11 cellular contexts compared by ENCODE assay signal in genomic region chr20:48684501-48685041, GRCh38.
A peak's percentile ranks its signal among the peaks of the same experiment; 100 is the strongest.
DNase-seq lines count a peak whose midpoint lies in the region; ATAC-seq and TF ChIP-seq lines count a peak whose summit lies in the region.
"Had no signal": no experiment of that assay in that cellular context is flagged by ENCODE, and none has a peak within 500 bp of the region (broad histone marks: within the 10 kb centered on the region; RNA-seq: fewer than 3 reads in every experiment).

No MANE protein-coding gene starts in this region.

- H3K27me3 ChIP-seq in layer of hippocampus (ENCODE audit: control insufficient read depth, insufficient read depth, low read length) = no peaks in the 10 kb centered on the region

- H3K27ac ChIP-seq in layer of hippocampus (ENCODE audit: low read depth, low read length) = peak overlapping the region; percentile 13

- TF ChIP-seq CTCF in activated B cell treated with CpG ODN at 0.5 μM for 24 hours (IDR thresholded peaks at IDR 0.05) = no peak

- H3K27me3 Mint-ChIP-seq in T-helper 1 cell treated with Interleukin-12 subunit alpha and Interleukin-12 subunit beta and Interleukin-4 antibody, amounts not matched to agents 30 μg/mL and 1 μg/mL, for 36 hours (ENCODE audit: low read depth) = no peaks in the 10 kb centered on the region
- H3K27me3 Mint-ChIP-seq in activated B cell treated with CpG ODN at 0.5 μM for 24 hours = no peaks in the 10 kb centered on the region
- no peaks in the 10 kb centered on the region for H3K27me3 Mint-ChIP-seq in stimulated activated naive B cell treated with anti-CD40 and anti-IgM and Interleukin-4, amounts not matched to agents 10 μg/mL and 1 μg/mL and 100 μg/mL, for 72 hours

- H3K4me3 Mint-ChIP-seq in T-helper 1 cell treated with Interleukin-12 subunit alpha and Interleukin-12 subunit beta and Interleukin-4 antibody, amounts not matched to agents 30 μg/mL and 1 μg/mL, for 36 hours = no peak overlapping the region
- H3K4me3 Mint-ChIP-seq in activated B cell treated with CpG ODN at 0.5 μM for 24 hours = no peak overlapping the region
- no peak overlapping the region for H3K4me3 Mint-ChIP-seq in stimulated activated naive B cell treated with anti-CD40 and anti-IgM and Interleukin-4, amounts not matched to agents 10 μg/mL and 1 μg/mL and 100 μg/mL, for 72 hours
- H3K4me3 Mint-ChIP-seq: activated T-helper 1 cell treated with anti-CD3 and anti-CD28 coated beads, Interleukin-12 subunit alpha, Interleukin-12 subunit beta, Interleukin-2, Interleukin-4 antibody, amounts not matched to agents 30 ng/mL and 10 ng/mL and 1 ng/mL, durations not matched to agents 14 hours and 24 hours and 36 hours had no signal

- H3K36me3 Mint-ChIP-seq in T-helper 1 cell treated with Interleukin-12 subunit alpha and Interleukin-12 subunit beta and Interleukin-4 antibody, amounts not matched to agents 30 μg/mL and 1 μg/mL, for 36 hours (ENCODE audit: low read depth) = peaks cover 41% of the 10 kb centered on the region
- peaks cover 62% of the 10 kb centered on the region for H3K36me3 Mint-ChIP-seq in activated B cell treated with CpG ODN at 0.5 μM for 24 hours (ENCODE audit: low read depth)
- H3K36me3 Mint-ChIP-seq in stimulated activated naive B cell treated with anti-CD40 and anti-IgM and Interleukin-4, amounts not matched to agents 10 μg/mL and 1 μg/mL and 100 μg/mL, for 72 hours = peaks cover 24 to 33% of the 10 kb centered on the region in 2 donors

- intact Hi-C loops in activated B cell treated with CpG ODN at 0.5 μM for 24 hours (cut with micrococcal nuclease) = no loop called here

- H3K4me1 Mint-ChIP-seq in T-helper 1 cell treated with Interleukin-12 subunit alpha and Interleukin-12 subunit beta and Interleukin-4 antibody, amounts not matched to agents 30 μg/mL and 1 μg/mL, for 36 hours (ENCODE audit: low read depth) = peaks cover 13% of the 10 kb centered on the region
- H3K4me1 Mint-ChIP-seq in activated B cell treated with CpG ODN at 0.5 μM for 24 hours = peaks cover 2% of the 10 kb centered on the region
- peaks cover 10 to 17% of the 10 kb centered on the region in 2 donors for H3K4me1 Mint-ChIP-seq in stimulated activated naive B cell treated with anti-CD40 and anti-IgM and Interleukin-4, amounts not matched to agents 10 μg/mL and 1 μg/mL and 100 μg/mL, for 72 hours

- DNase-seq in T-helper 1 cell = no peak
- no peak for DNase-seq in activated B cell treated with CpG ODN at 0.5 μM for 24 hours
- DNase-seq in stimulated activated naive B cell treated with anti-CD40 and anti-IgM and Interleukin-4, amounts not matched to agents 10 μg/mL and 1 μg/mL and 100 μg/mL, for 72 hours = no peak
- no peak for DNase-seq in RPMI8226
- no peak for DNase-seq in NCI-H2081 (lab: John Stamatoyannopoulos, UW)
- DNase-seq: head of caudate nucleus, NCI-H1436 had no signal

- no peak for ATAC-seq in activated B cell treated with CpG ODN at 0.5 μM for 24 hours (ENCODE audit: low read depth)
- ATAC-seq in stimulated activated naive B cell treated with anti-CD40 and anti-IgM and Interleukin-4, amounts not matched to agents 10 μg/mL and 1 μg/mL and 100 μg/mL, for 72 hours (replicated peaks) = no peak
- ATAC-seq in GM18868 (IDR thresholded peaks at IDR 0.05; ENCODE audit: unreplicated experiment) = no peak

- H3K9me3 Mint-ChIP-seq in T-helper 1 cell treated with Interleukin-12 subunit alpha and Interleukin-12 subunit beta and Interleukin-4 antibody, amounts not matched to agents 30 μg/mL and 1 μg/mL, for 36 hours = no peaks in the 10 kb centered on the region
- no peaks in the 10 kb centered on the region for H3K9me3 Mint-ChIP-seq in activated B cell treated with CpG ODN at 0.5 μM for 24 hours
- no peaks in the 10 kb centered on the region for H3K9me3 Mint-ChIP-seq in stimulated activated naive B cell treated with anti-CD40 and anti-IgM and Interleukin-4, amounts not matched to agents 10 μg/mL and 1 μg/mL and 100 μg/mL, for 72 hours
- H3K9me3 Mint-ChIP-seq: activated T-helper 1 cell treated with anti-CD3 and anti-CD28 coated beads, Interleukin-12 subunit alpha, Interleukin-12 subunit beta, Interleukin-2, Interleukin-4 antibody, amounts not matched to agents 30 ng/mL and 10 ng/mL and 1 ng/mL, durations not matched to agents 14 hours and 24 hours and 36 hours had no signal

- POLR2A ChIA-PET in activated B cell treated with CpG ODN at 0.5 μM for 24 hours (lab: Charles Lee) = interaction anchor here (0.5 to 1.1 kb wide), 2 partner anchors 43 to 219 kb away, joined by 3 to 5 read pairs; no protein-coding TSS in a partner anchor

- peak overlapping the region; percentile 26 for H3K27ac Mint-ChIP-seq in T-helper 1 cell treated with Interleukin-12 subunit alpha and Interleukin-12 subunit beta and Interleukin-4 antibody, amounts not matched to agents 30 μg/mL and 1 μg/mL, for 36 hours
- H3K27ac Mint-ChIP-seq in activated B cell treated with CpG ODN at 0.5 μM for 24 hours = peak overlapping the region; percentile 16
- peak overlapping the region; percentile 21 for H3K27ac Mint-ChIP-seq in stimulated activated naive B cell treated with anti-CD40 and anti-IgM and Interleukin-4, amounts not matched to agents 10 μg/mL and 1 μg/mL and 100 μg/mL, for 72 hours

- CTCF ChIA-PET in activated B cell treated with CpG ODN at 0.5 μM for 24 hours (lab: Charles Lee) = interaction anchor here (1.3 kb wide), 1 partner anchor 28 kb away, joined by 4 read pairs; no protein-coding TSS in a partner anchor
